Comparison of ENCODE assay signal across 10 cellular contexts in genomic region chr11:69240332-69241074, GRCh38. TPM values are rescaled to one million over a fixed set of nuclear protein-coding genes. Genes with fewer than 3 reads are reported as not detected.
DNase-seq lines count a peak whose midpoint lies in the region; ATAC-seq and TF ChIP-seq lines count a peak whose summit lies in the region.
"Had no signal": no experiment of that assay in that cellular context is flagged by ENCODE, and none has a peak within 500 bp of the region (broad histone marks: within the 10 kb centered on the region; RNA-seq: fewer than 3 reads in every experiment).

No MANE protein-coding gene starts in this region.

- no peaks in the 10 kb centered on the region for H3K4me1 Mint-ChIP-seq in osteocyte (ENCODE audit: unreplicated experiment)

- peak; percentile 49 for TF ChIP-seq CTCF in LNCaP clone FGC (IDR thresholded peaks at IDR 0.05; ENCODE audit: control insufficient read depth, extremely low read depth, insufficient read depth)
- TF ChIP-seq CTCF in colonic mucosa (IDR thresholded peaks at IDR 0.05) = peak; percentile 19
- peak; percentile 36 for TF ChIP-seq CTCF in osteocyte (IDR thresholded peaks at IDR 0.05)

- no peak overlapping the region for H3K27ac Mint-ChIP-seq in osteocyte (ENCODE audit: unreplicated experiment)

- no peak overlapping the region for H3K4me3 ChIP-seq in LNCaP clone FGC (ENCODE audit: low read depth, low read length)
- no peak overlapping the region for H3K4me3 ChIP-seq in colonic mucosa

- no peaks in the 10 kb centered on the region for H3K4me1 ChIP-seq in colonic mucosa

- intact Hi-C loops in colonic mucosa (cut with DNase I) = no loop called here

- peaks cover 17% of the 10 kb centered on the region for H3K27me3 Mint-ChIP-seq in osteocyte (ENCODE audit: unreplicated experiment)

- no peaks in the 10 kb centered on the region for H3K36me3 Mint-ChIP-seq in osteocyte (ENCODE audit: unreplicated experiment)

- no peaks in the 10 kb centered on the region for H3K36me3 ChIP-seq in colonic mucosa

- peak; percentile 13 for DNase-seq in SIG-M5 treated with dmso at 0.1 percent for 504 hours (lab: John Stamatoyannopoulos, UW; ENCODE audit: unreplicated experiment)
- no peak for DNase-seq in SIG-M5 (lab: John Stamatoyannopoulos, UW)
- DNase-seq in LNCaP clone FGC (ENCODE audit: low read depth) = no peak
- peak; percentile 63 for DNase-seq in colonic mucosa
- DNase-seq in osteocyte (ENCODE audit: extremely low spot score, unreplicated experiment) = peak; percentile 70
- no peak for DNase-seq in NCI-H1092 (lab: John Stamatoyannopoulos, UW)
- no peak for DNase-seq in NCI-H748 treated with DMSO at 0.1 percent for 48 hours (lab: John Stamatoyannopoulos, UW)
- DNase-seq: NK-92 treated with Interleukin-12 subunit alpha and Interleukin-12 subunit beta, amount 100 ng/mL, for 24 hours; posterior cingulate gyrus had no signal

- no peak for ATAC-seq in GM21786 (IDR thresholded peaks at IDR 0.05; ENCODE audit: unreplicated experiment)

- no peak overlapping the region for H3K27ac ChIP-seq in colonic mucosa

- H3K4me3 Mint-ChIP-seq in osteocyte (ENCODE audit: unreplicated experiment) = no peak overlapping the region

- H3K9ac ChIP-seq in colonic mucosa (ENCODE audit: low read depth in 2 of 2, low read length in 2 of 2) = no peak overlapping the region

- no peaks in the 10 kb centered on the region for H3K9me3 ChIP-seq in colonic mucosa

- H3K27me3 ChIP-seq in colonic mucosa = no peaks in the 10 kb centered on the region

- H3K9me3 Mint-ChIP-seq in osteocyte (ENCODE audit: unreplicated experiment) = no peaks in the 10 kb centered on the region

RNA-seq across cellular contexts. Expression of gene MYEOV, which starts 53.5 kb away (rescaled TPM):
- 1 to 10 TPM; 4.5 to 8.2 TPM for total RNA-seq in colonic mucosa
- total RNA-seq in osteocyte = 1.6 and 1.8 TPM in 2 replicates

Comparison
In these comparisons a context has a peak if more than half of its experiments do, and no peak if none do; other contexts are left out.
1. DNase-seq: peak in SIG-M5 treated with dmso at 0.1 percent for 504 hours (single experiment), colonic mucosa (single experiment) and osteocyte (single experiment); none in SIG-M5 (single experiment), LNCaP clone FGC (single experiment), NCI-H1092 (single experiment) and NCI-H748 treated with DMSO at 0.1 percent for 48 hours (single experiment).
2. Peak in every context shown above with its lines, with median percentiles within 50 percentile points of each other: CTCF ChIP-seq.